8 cellular contexts compared by ENCODE assay signal in the genomic region with DNA sequence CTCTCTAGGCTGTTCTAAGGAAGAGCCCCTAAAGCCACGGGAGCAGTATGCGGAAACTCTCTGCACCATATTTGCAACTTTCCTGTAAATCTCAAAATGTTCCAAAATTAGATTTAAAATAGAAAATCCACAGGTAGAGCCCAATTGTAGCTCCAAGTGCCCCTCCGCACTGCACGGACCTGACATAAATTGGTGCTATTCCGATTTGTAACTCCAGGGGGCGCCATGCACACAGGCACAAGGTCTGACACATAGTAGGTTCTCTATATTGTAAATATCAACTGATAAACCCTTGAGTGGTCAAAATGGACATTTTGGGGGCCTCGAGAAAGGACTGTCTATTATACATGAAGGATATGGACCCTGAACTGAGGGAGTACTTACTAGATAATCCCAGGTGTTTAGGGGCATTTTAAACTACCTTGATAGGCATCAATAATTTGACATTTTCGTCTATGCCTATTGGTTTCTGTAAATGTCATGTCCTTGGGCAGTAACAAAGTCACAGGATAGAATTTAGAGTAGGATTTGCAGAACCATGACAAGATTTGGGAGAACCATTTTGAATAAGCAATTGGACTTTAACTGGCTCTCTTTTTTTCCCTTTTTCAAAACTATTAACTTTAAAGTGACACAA. TPM values are rescaled to one million over a fixed set of nuclear protein-coding genes. Genes with fewer than 3 reads are reported as not detected.
DNase-seq lines count a peak whose midpoint lies in the region; ATAC-seq, FAIRE-seq and TF ChIP-seq lines count a peak whose summit lies in the region.

No MANE protein-coding gene starts in this region.

- H2BK15ac ChIP-seq in H1 (ENCODE audit: low read length), result no peak overlapping the region

- no peaks in the 10 kb centered on the region for H4K20me1 ChIP-seq in H1 (replicated peaks in 1 of 2; ENCODE audit: control insufficient read depth in 1 of 2, insufficient read depth in 2 of 2, low read length in 2 of 2)

- WGBS in H1 (ENCODE audit: extremely low coverage in 1 of 2, insufficient coverage in 1 of 2, insufficient read length in 1 of 2, insufficient replicate concordance in 2 of 2, low coverage in 1 of 2, low lambda C conversion rate in 2 of 2, missing lambda C conversion rate in 1 of 2), 2 experiments, result 19% methylated on average over 8 of the region's 8 CpGs; no CpG with 5 or more reads in 1 of the 2 experiments
- WGBS in ovary, 3 donors, result 7 to 11% (median 8%) methylated on average over 8 of the region's 8 CpGs

- FAIRE-seq in H1 (lab: Jason Lieb, UNC), result peak; percentile 50

- no peak overlapping the region for H3K9ac ChIP-seq in H1 (replicated peaks in 1 of 4; ENCODE audit: extremely low read depth in 1 of 4, low read depth in 3 of 4, low read length in 3 of 4)

- H3K36me3 ChIP-seq in Caco-2 (ENCODE audit: control insufficient read depth, insufficient read depth, low read length) (no peaks in the 10 kb centered on the region), H1 (ENCODE audit: control insufficient read depth in 2 of 4, insufficient read depth in 4 of 4, low read length in 3 of 4) (no peaks in the 10 kb centered on the region), ovary (no peaks in the 10 kb centered on the region), uterus (no peaks in the 10 kb centered on the region)

- no peaks in the 10 kb centered on the region for H3K9me3 ChIP-seq in Caco-2
- no peaks in the 10 kb centered on the region for H3K9me3 ChIP-seq in H1 (ENCODE audit: insufficient read depth in 2 of 2, low read depth in 1 of 2, low read length in 1 of 2)
- H3K9me3 ChIP-seq in ovary, result no peaks in the 10 kb centered on the region
- H3K9me3 ChIP-seq in uterus, result no peaks in the 10 kb centered on the region

- H4K91ac ChIP-seq in H1 (replicated peaks; ENCODE audit: insufficient read length, low read length), result no peak overlapping the region

- TF ChIP-seq RAD21 in H1 (IDR thresholded peaks at IDR 0.05 in 1 of 2, conservative IDR thresholded peaks at IDR 0.05 in 1 of 2; ENCODE audit: low read depth in 2 of 2, low read length in 2 of 2), result peak; percentile 91 to 93

- DNase-seq in Caco-2, result peak in 1 of 2 experiments; percentile 62
- DNase-seq in LNCaP clone FGC (ENCODE audit: low read depth), result no peak
- DNase-seq in activated CD4-positive, alpha-beta T cell treated with anti-CD3 and anti-CD28 coated beads, Interleukin-2, amount 50 U/mL, for 48 hours, result peak; percentile 48 to 59
- DNase-seq in H1 (ENCODE audit: low read depth in 1 of 2, low spot score in 2 of 2), result peak in 1 of 2 experiments; percentile 89
- peak in 1 of 5 donors; percentile 24 for DNase-seq in ovary
- peak in 1 of 2 donors; percentile 17 for DNase-seq in uterus

- H3K56ac ChIP-seq in H1 (replicated peaks; ENCODE audit: insufficient read length, low read depth, low read length), result no peak overlapping the region

- H2BK5ac ChIP-seq in H1 (ENCODE audit: low read depth, low read length), result no peak overlapping the region

- no peak overlapping the region for H3K18ac ChIP-seq in H1 (ENCODE audit: extremely low read depth, low read length)

- TF ChIP-seq EP300 in H1 (IDR thresholded peaks at IDR 0.05; ENCODE audit: borderline replicate concordance in 1 of 2, low read depth in 2 of 2, low read length in 2 of 2), result no peak
- no peak for TF ChIP-seq EP300 in ovary (IDR thresholded peaks at IDR 0.05)

- H4K5ac ChIP-seq in H1 (ENCODE audit: insufficient read length, low read depth, low read length), result no peak overlapping the region

- no peak overlapping the region for H3K4me2 ChIP-seq in H1 (ENCODE audit: insufficient read depth in 1 of 2, low read depth in 2 of 2, low read length in 2 of 2)

- H3K27me3 ChIP-seq in Caco-2 (replicated peaks; ENCODE audit: control insufficient read depth, insufficient read depth, low read length) (no peaks in the 10 kb centered on the region; the same call in none of the 2 replicates), H1 (replicated peaks in 1 of 4; ENCODE audit: control insufficient read depth in 3 of 4, extremely low read depth in 1 of 4, insufficient read depth in 3 of 4, low read length in 3 of 4) (peaks cover 0 to 5% (median 2%) of the 10 kb centered on the region in 4 experiments; a peak in 1 of 7 replicates), ovary (no peaks in the 10 kb centered on the region), uterus (peaks cover 0 to 3% of the 10 kb centered on the region in 2 donors)

- no peak overlapping the region for H2BK20ac ChIP-seq in H1 (ENCODE audit: low read length)

- no peak overlapping the region for H3K4me3 ChIP-seq in Caco-2 (ENCODE audit: low read depth, low read length)
- H3K4me3 ChIP-seq in LNCaP clone FGC (ENCODE audit: low read depth, low read length), result no peak overlapping the region
- no peak overlapping the region for H3K4me3 ChIP-seq in H1 (ENCODE audit: extremely low read depth in 1 of 4, insufficient read depth in 2 of 4, low read depth in 3 of 4, low read length in 4 of 4)
- H3K4me3 ChIP-seq in ovary, result no peak overlapping the region
- H3K4me3 ChIP-seq in uterus, result no peak overlapping the region

- H2BK120ac ChIP-seq in H1 (replicated peaks; ENCODE audit: low read depth, low read length), result no peak overlapping the region

- H3K27ac ChIP-seq in H1 (ENCODE audit: low read depth, low read length) (no peak overlapping the region), ovary (no peak overlapping the region), uterus (no peak overlapping the region)

- no peak overlapping the region for H3K4ac ChIP-seq in H1 (replicated peaks; ENCODE audit: insufficient read length, low read depth, low read length)

- no peak overlapping the region for H2BK12ac ChIP-seq in H1 (ENCODE audit: low read depth, low read length)

- TF ChIP-seq CTCF in Caco-2 (IDR thresholded peaks at IDR 0.05; ENCODE audit: insufficient read depth in 1 of 2, low read depth in 1 of 2, low read length in 1 of 2, severe bottlenecking in 1 of 2, unreplicated experiment in 1 of 2) (peak; percentile 79 to 88), LNCaP clone FGC (IDR thresholded peaks at IDR 0.05; ENCODE audit: control insufficient read depth, extremely low read depth, insufficient read depth) (peak; percentile 87), H1 (IDR thresholded peaks at IDR 0.05; ENCODE audit: control extremely low read depth in 1 of 3, insufficient read depth in 1 of 3, low read depth in 1 of 3, low read length in 3 of 3) (peak; percentile 63 to 85 (median 80)), ovary (IDR thresholded peaks at IDR 0.05) (peak in 2 of 3 donors; percentile 27 to 32), uterus (IDR thresholded peaks at IDR 0.05) (peak; percentile 46 to 62 (median 54))

- CTCF ChIA-PET in Caco-2 (lab: Charles Lee), result interaction anchor here (0.5 to 1.8 kb wide), 14 partner anchors 13 to 576 kb away, joined by 3 to 9 read pairs (median 3); partner anchors contain the start of gene RAD51D
- CTCF ChIA-PET in H1 (lab: Charles Lee; ENCODE audit: partially characterized antibody), result interaction anchor here (0.6 to 7.3 kb wide), 68 partner anchors 9 to 577 kb away, joined by 3 to 102 read pairs (median 5); partner anchors contain the start of gene RAD51D

- H4K8ac ChIP-seq in H1 (ENCODE audit: extremely low read depth, insufficient read depth, low read length), result no peak overlapping the region

- intact Hi-C loops in Caco-2 (cut with micrococcal nuclease; ENCODE audit: unreplicated experiment) (loop anchor here (2.0 kb wide), 2 partner anchors 350 to 576 kb away; partner anchors contain the start of gene RAD51D), ovary (cut with DNase I) (loop anchor here in 1 of 4 donors (5.0 kb wide), 1 partner anchor 574 kb away; the partner anchor contains the start of gene RAD51D), uterus (cut with DNase I; ENCODE audit: low total_unique reads) (no loop called here)

- H3K14ac ChIP-seq in H1 (ENCODE audit: insufficient read length), result no peak overlapping the region

- H2AFZ ChIP-seq in H1 (ENCODE audit: low read length), result no peak overlapping the region

- H3K79me1 ChIP-seq in H1 (ENCODE audit: low read depth, low read length), result no peaks in the 10 kb centered on the region

- no peaks in the 10 kb centered on the region; the same call in 1 of the 2 replicates for H3K23me2 ChIP-seq in H1 (ENCODE audit: low read depth, low read length)

- TF ChIP-seq POLR2A in H1 (IDR thresholded peaks at IDR 0.05; ENCODE audit: control extremely low read depth in 1 of 2, low read depth in 2 of 2, low read length in 2 of 2) (no peak), ovary (IDR thresholded peaks at IDR 0.05) (no peak), uterus (IDR thresholded peaks at IDR 0.05) (no peak)

- peaks cover 18% of the 10 kb centered on the region for H3K27me3 Mint-ChIP-seq in Caco-2 (ENCODE audit: insufficient read depth, unreplicated experiment)

- no peak overlapping the region for H3K23ac ChIP-seq in H1 (ENCODE audit: insufficient read length)

- no peaks in the 10 kb centered on the region for H3K4me1 Mint-ChIP-seq in Caco-2 (ENCODE audit: low read depth, unreplicated experiment)

- ATAC-seq in HG03280 (IDR thresholded peaks at IDR 0.05; ENCODE audit: unreplicated experiment), result no peak
- ATAC-seq in GM18870 (IDR thresholded peaks at IDR 0.05; ENCODE audit: unreplicated experiment), result no peak

- H3K79me2 ChIP-seq in H1 (ENCODE audit: control insufficient read depth in 1 of 2, insufficient read depth in 2 of 2, low read length in 2 of 2), result no peaks in the 10 kb centered on the region

- no peak overlapping the region for H3K27ac Mint-ChIP-seq in Caco-2 (ENCODE audit: unreplicated experiment)

- BruUV-seq in Caco-2 (replicated peaks; lab: Mats Ljungman, UMichigan), result no TSS peak

- H3K4me3 Mint-ChIP-seq in Caco-2 (ENCODE audit: unreplicated experiment), result no peak overlapping the region

- no peak overlapping the region for H2AK5ac ChIP-seq in H1 (ENCODE audit: low read depth, low read length)

- no peaks in the 10 kb centered on the region for H3K4me1 ChIP-seq in Caco-2
- peaks cover 0 to 4% (median 3%) of the 10 kb centered on the region in 4 experiments; a peak in 2 of 7 replicates for H3K4me1 ChIP-seq in H1 (replicated peaks in 1 of 4; ENCODE audit: control insufficient read depth in 3 of 4, insufficient read depth in 4 of 4, low read length in 3 of 4)
- H3K4me1 ChIP-seq in ovary (ENCODE audit: insufficient read depth), result no peaks in the 10 kb centered on the region
- no peaks in the 10 kb centered on the region for H3K4me1 ChIP-seq in uterus

- POLR2A ChIA-PET in Caco-2 (lab: Charles Lee), result no interaction called here
- POLR2A ChIA-PET in H1 (lab: Charles Lee; ENCODE audit: partially characterized antibody), result no interaction called here

- H3K9me3 Mint-ChIP-seq in Caco-2 (ENCODE audit: unreplicated experiment), result no peaks in the 10 kb centered on the region

- H3K36me3 Mint-ChIP-seq in Caco-2 (ENCODE audit: insufficient read depth, unreplicated experiment), result no peaks in the 10 kb centered on the region

RNA-seq across cellular contexts. Expression of gene TMEM132E, which starts 36.6 kb away (rescaled TPM):
- total RNA-seq in Caco-2 (2022) (0.07 TPM in 1 of 2 replicates, not detected in the other), ovary (under 1 TPM in 5 of 7 donors, not detected in 2; 0.10 to 0.40 (median 0.20) TPM), uterus (under 1 TPM in 1 of 4 donors, not detected in 3; 0.90 TPM)
- 0.31 and 0.45 TPM in 2 replicates for total RNA-seq in H1 (2021; fragmentation: NEBNext Ultra II Directional; extraction: Animal tissue kit (Norgen Biotek cat#: 25700))
- polyA plus RNA-seq in H1 (2011; rRNA removed) (0.60 and 0.67 TPM in 2 replicates), ovary (under 1 TPM; 0.08 to 0.22 TPM)
- 0.35 TPM for polyA plus RNA-seq in H1 (2011; cell fraction: cytosol; rRNA removed)
- 2.6 TPM for polyA plus RNA-seq in H1 (2011; cell fraction: nucleus; rRNA removed)
- polyA plus RNA-seq in H1 (2012, experiment 1 of 2), result 0.18 to 0.65 TPM (median 0.55 TPM) in 4 replicates
- 0.26 TPM for polyA plus RNA-seq in H1 (2012, experiment 2 of 2)
- 0.32 TPM for polyA plus RNA-seq in H1 (2013, experiment 1 of 2)
- 0.17 TPM for polyA plus RNA-seq in H1 (2013, experiment 2 of 2)
- 0.24 and 0.69 TPM in 2 replicates for polyA minus RNA-seq in H1 (2011; rRNA and poly(A)+ RNA removed)
- polyA minus RNA-seq in H1 (2011; cell fraction: cytosol; rRNA and poly(A)+ RNA removed), result 0.22 TPM
- 0.40 TPM for polyA minus RNA-seq in H1 (2011; cell fraction: nucleus; rRNA and poly(A)+ RNA removed)

Comparison
In these comparisons a context has a peak if more than half of its experiments do, and no peak if none do; other contexts are left out.
1. CTCF ChIP-seq: peak in every context shown above with its lines; median percentile 87 in LNCaP clone FGC; 84 in Caco-2; 80 in H1; 54 in uterus; 30 in ovary.